Comparison of ENCODE assay signal across 1 cellular context in the genomic region with DNA sequence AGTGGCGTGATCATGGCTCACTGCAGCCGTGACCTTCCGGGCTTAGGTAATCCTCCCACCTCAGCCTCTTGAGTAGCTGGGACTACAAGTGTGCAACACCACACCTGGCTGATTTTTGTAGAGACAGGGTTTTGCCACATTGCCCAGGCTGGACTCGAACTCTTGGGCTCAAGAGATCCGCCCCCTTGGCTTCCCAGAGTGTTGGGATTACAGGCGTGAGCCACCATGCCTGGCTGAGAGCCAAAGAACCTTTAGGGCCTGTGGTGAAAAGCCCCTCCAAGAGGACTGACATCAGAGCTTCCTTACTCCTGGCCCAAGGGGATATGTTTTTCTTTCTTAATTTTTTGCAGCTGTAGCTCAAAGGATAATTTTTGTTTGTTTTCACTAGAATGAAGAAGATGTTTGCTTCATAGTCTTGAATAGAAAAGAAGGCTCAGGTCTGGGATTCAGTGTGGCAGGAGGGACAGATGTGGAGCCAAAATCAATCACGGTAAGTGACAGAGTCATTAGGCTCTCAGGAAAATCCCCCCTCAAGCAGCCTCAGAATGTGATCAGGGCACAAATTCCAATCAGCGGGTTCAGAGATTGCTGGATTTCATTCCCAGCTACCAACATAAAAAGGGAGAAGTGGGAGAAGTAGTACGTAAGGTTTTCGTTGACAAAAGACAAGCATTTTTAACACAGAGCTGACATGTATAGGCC.
TF ChIP-seq lines count a peak whose summit lies in the region.

No MANE protein-coding gene starts in this region.

TF ChIP-seq in WTC11, 78 proteins besides CTCF, POLR2A, EP300 and RAD21 (continued from another document):
- no peak for TF ChIP-seq FOXP4 (CRISPR knock-in tag; IDR thresholded peaks at IDR 0.05)
- no peak for TF ChIP-seq FOXJ3 (CRISPR knock-in tag; IDR thresholded peaks at IDR 0.05; ENCODE audit: borderline replicate concordance)
- TF ChIP-seq, protein P1, sequence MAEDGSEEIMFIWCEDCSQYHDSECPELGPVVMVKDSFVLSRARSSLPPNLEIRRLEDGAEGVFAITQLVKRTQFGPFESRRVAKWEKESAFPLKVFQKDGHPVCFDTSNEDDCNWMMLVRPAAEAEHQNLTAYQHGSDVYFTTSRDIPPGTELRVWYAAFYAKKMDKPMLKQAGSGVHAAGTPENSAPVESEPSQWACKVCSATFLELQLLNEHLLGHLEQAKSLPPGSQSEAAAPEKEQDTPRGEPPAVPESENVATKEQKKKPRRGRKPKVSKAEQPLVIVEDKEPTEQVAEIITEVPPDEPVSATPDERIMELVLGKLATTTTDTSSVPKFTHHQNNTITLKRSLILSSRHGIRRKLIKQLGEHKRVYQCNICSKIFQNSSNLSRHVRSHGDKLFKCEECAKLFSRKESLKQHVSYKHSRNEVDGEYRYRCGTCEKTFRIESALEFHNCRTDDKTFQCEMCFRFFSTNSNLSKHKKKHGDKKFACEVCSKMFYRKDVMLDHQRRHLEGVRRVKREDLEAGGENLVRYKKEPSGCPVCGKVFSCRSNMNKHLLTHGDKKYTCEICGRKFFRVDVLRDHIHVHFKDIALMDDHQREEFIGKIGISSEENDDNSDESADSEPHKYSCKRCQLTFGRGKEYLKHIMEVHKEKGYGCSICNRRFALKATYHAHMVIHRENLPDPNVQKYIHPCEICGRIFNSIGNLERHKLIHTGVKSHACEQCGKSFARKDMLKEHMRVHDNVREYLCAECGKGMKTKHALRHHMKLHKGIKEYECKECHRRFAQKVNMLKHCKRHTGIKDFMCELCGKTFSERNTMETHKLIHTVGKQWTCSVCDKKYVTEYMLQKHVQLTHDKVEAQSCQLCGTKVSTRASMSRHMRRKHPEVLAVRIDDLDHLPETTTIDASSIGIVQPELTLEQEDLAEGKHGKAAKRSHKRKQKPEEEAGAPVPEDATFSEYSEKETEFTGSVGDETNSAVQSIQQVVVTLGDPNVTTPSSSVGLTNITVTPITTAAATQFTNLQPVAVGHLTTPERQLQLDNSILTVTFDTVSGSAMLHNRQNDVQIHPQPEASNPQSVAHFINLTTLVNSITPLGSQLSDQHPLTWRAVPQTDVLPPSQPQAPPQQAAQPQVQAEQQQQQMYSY (CRISPR knock-in tag; IDR thresholded peaks at IDR 0.05): no peak
- no peak for TF ChIP-seq STAT6 (CRISPR knock-in tag; conservative IDR thresholded peaks at IDR 0.05; ENCODE audit: low read depth)
- TF ChIP-seq, protein P2, sequence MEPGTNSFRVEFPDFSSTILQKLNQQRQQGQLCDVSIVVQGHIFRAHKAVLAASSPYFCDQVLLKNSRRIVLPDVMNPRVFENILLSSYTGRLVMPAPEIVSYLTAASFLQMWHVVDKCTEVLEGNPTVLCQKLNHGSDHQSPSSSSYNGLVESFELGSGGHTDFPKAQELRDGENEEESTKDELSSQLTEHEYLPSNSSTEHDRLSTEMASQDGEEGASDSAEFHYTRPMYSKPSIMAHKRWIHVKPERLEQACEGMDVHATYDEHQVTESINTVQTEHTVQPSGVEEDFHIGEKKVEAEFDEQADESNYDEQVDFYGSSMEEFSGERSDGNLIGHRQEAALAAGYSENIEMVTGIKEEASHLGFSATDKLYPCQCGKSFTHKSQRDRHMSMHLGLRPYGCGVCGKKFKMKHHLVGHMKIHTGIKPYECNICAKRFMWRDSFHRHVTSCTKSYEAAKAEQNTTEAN (CRISPR knock-in tag; IDR thresholded peaks at IDR 0.05): no peak
- TF ChIP-seq NR2C2 (CRISPR knock-in tag; IDR thresholded peaks at IDR 0.05): no peak
- no peak for TF ChIP-seq NFYB (CRISPR knock-in tag; conservative IDR thresholded peaks at IDR 0.05; ENCODE audit: low read depth)
- TF ChIP-seq ZNF219 (CRISPR knock-in tag; IDR thresholded peaks at IDR 0.05; ENCODE audit: borderline replicate concordance): no peak
